8 cellular contexts compared by ENCODE assay signal in the genomic region with DNA sequence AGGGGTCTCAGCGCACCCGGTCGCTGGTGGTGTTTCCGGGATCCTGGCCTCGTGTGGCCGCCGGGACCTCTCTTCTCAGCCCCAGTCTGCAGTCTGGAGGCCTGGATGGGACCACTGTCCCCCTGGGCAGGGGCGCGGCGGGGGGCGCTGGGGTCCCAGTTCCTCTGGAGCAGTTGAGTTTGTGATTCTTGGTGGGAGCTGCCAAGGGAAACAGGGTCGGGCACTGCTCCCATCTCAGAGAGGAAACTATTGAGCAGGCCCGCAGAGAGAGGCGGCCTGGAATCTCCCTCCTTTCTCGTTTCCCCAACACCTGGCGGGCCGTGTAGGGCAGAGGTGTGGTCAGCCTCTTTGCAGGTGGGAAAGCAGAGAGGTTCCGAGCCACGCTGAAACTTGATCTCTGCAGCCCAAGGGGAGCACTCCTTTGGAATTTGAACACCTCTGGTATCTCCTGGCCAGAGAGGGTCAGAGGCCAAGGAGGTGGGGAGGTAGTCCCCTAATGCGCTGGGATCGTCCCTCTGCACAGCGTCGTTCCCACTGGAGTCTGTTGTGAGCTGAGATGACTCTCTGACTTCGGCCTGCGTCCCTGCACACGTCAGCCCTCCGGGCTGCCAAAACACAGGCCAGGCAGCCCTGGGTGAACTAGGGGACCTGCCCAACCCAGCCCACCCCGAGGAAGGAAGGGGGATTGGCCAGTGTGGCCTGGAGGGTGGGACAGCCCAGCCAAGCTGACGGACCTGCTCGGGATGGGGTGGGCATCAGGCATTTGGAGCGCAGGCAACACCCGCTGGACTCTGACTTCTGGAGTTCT. TPM values are rescaled to one million over a fixed set of nuclear protein-coding genes. Genes with fewer than 3 reads are reported as not detected.
DNase-seq lines count a peak whose midpoint lies in the region; TF ChIP-seq lines count a peak whose summit lies in the region.

No MANE protein-coding gene starts in this region.

- H2AFZ ChIP-seq in H9 (ENCODE audit: low read length) (no peak overlapping the region), SK-N-SH (ENCODE audit: low read depth) (peak overlapping the region; percentile 92; the same call in 1 of the 2 replicates)

- no peak overlapping the region for H3K23ac ChIP-seq in H9 (ENCODE audit: insufficient read length, low read depth, low read length)

- POLR2A ChIA-PET in SK-N-SH (lab: Yijun Ruan, JAX): interaction anchor here (0.6 to 1.4 kb wide), 4 partner anchors 9 to 60 kb away, joined by 3 to 5 read pairs (median 4); a partner anchor contains a TSS

- H4K91ac ChIP-seq in H9 (ENCODE audit: insufficient read length, low read depth, low read length): no peak overlapping the region

- H2BK120ac ChIP-seq in H9 (ENCODE audit: low read depth, low read length, poor library complexity, severe bottlenecking): no peak overlapping the region

- H3K36me3 Mint-ChIP-seq in H9 (ENCODE audit: insufficient read depth in 1 of 3, low read depth in 3 of 3): peaks cover 0 to 6% (median 2%) of the 10 kb centered on the region in 3 experiments; a peak in 5 of 7 replicates

- peak overlapping the region; percentile 58 to 88 (median 78) for H3K9ac ChIP-seq in BLaER1 treated with 17β-estradiol and CSF1 and Interleukin-3, amounts not matched to agents 10 nM and 100 nM
- H3K9ac ChIP-seq in H9 (ENCODE audit: extremely low read depth, insufficient read length, low read length): no peak overlapping the region
- peak overlapping the region; percentile 70 for H3K9ac ChIP-seq in SK-N-SH
- H3K9ac ChIP-seq in mucosa of stomach (ENCODE audit: low read length): peak overlapping the region; percentile 61

- TF ChIP-seq RAD21 in SK-N-SH (IDR thresholded peaks at IDR 0.05; ENCODE audit: low read length): no peak

- 0 out of 22 replicates have a peak, but pooled peaks cover 0 to 7% (median 0%) of the 10 kb centered on the region in 11 experiments for H3K36me3 ChIP-seq in BLaER1 treated with 17β-estradiol and CSF1 and Interleukin-3, amounts not matched to agents 10 nM and 100 nM
- H3K36me3 ChIP-seq in SK-N-SH (replicated peaks in 1 of 2; ENCODE audit: control insufficient read depth in 1 of 2, insufficient read depth in 2 of 2, low read length in 1 of 2) (no peaks in the 10 kb centered on the region), mucosa of stomach (ENCODE audit: control insufficient read depth, insufficient read depth, low read length) (no peaks in the 10 kb centered on the region)

- H2BK12ac ChIP-seq in H9 (ENCODE audit: insufficient read length, low read depth, low read length): no peak overlapping the region

- no peak for TF ChIP-seq EP300 in SK-N-SH (IDR thresholded peaks at IDR 0.05; ENCODE audit: borderline replicate concordance in 1 of 2, low read depth in 1 of 2, low read length in 1 of 2)

- H3K14ac ChIP-seq in H9 (ENCODE audit: insufficient read depth, low read length): 0 out of 2 replicates have a peak overlapping the region, but pooled peaks have one; percentile 4

- no peak overlapping the region for H2BK15ac ChIP-seq in H9 (ENCODE audit: low read depth, low read length)

- no CpG with 5 or more reads among the region's 32 CpGs for WGBS in H9 (ENCODE audit: extremely low coverage, insufficient read length, low lambda C conversion rate)
- WGBS in SK-N-SH (ENCODE audit: low lambda C conversion rate): 36% methylated on average over 16 of the region's 32 CpGs

- H3K56ac ChIP-seq in H9 (ENCODE audit: insufficient read length, low read depth, low read length): no peak overlapping the region

- H3K79me2 ChIP-seq in H9 (ENCODE audit: insufficient read depth, low read length) (no peaks in the 10 kb centered on the region; the same call in 1 of the 2 replicates), SK-N-SH (ENCODE audit: insufficient read depth) (peaks cover 4% of the 10 kb centered on the region; the same call in 1 of the 2 replicates)

- H3K4me1 ChIP-seq in BLaER1 treated with 17β-estradiol and CSF1 and Interleukin-3, amounts not matched to agents 10 nM and 100 nM: peaks cover 50 to 82% (median 58%) of the 10 kb centered on the region in 10 experiments
- H3K4me1 ChIP-seq in H9 (ENCODE audit: insufficient read depth, low read length): peaks cover 8% of the 10 kb centered on the region; the same call in 1 of the 2 replicates
- peaks cover 14 to 27% of the 10 kb centered on the region in 2 experiments; a peak in 3 of 4 replicates for H3K4me1 ChIP-seq in SK-N-SH (ENCODE audit: control insufficient read depth in 1 of 2, insufficient read depth in 2 of 2, low read depth in 1 of 2, low read length in 1 of 2)
- H3K4me1 ChIP-seq in mucosa of stomach (ENCODE audit: control insufficient read depth, insufficient read depth, low read length): peaks cover 39% of the 10 kb centered on the region

- H4K5ac ChIP-seq in H9 (ENCODE audit: insufficient read length, low read depth, low read length): no peak overlapping the region

- no peaks in the 10 kb centered on the region for H3K9me3 Mint-ChIP-seq in H9

- CTCF ChIA-PET in SK-N-SH (lab: Yijun Ruan, JAX): interaction anchor here (0.9 to 3.9 kb wide), 7 partner anchors 9 to 60 kb away, joined by 3 to 19 read pairs (median 10); a partner anchor contains a TSS

- peaks cover 0 to 14% (median 8%) of the 10 kb centered on the region in 11 experiments; a peak in 10 of 22 replicates for H3K27me3 ChIP-seq in BLaER1 treated with 17β-estradiol and CSF1 and Interleukin-3, amounts not matched to agents 10 nM and 100 nM
- H3K27me3 ChIP-seq in H9 (ENCODE audit: insufficient read depth, low read length) (no peaks in the 10 kb centered on the region), SK-N-SH (ENCODE audit: insufficient read depth) (no peaks in the 10 kb centered on the region), mucosa of stomach (ENCODE audit: control insufficient read depth, insufficient read depth, low read length) (peaks cover 5% of the 10 kb centered on the region)

- H3K4me1 Mint-ChIP-seq in H9: peaks cover 11 to 20% of the 10 kb centered on the region in 2 experiments

- H2BK20ac ChIP-seq in H9 (ENCODE audit: low read depth, low read length, poor library complexity, severe bottlenecking): no peak overlapping the region

- no peak overlapping the region for H3T11ph ChIP-seq in H9 (ENCODE audit: low read length)

- TF ChIP-seq CTCF in H9 (conservative IDR thresholded peaks at IDR 0.05): no peak
- no peak for TF ChIP-seq CTCF in SK-N-SH (IDR thresholded peaks at IDR 0.05)
- no peak for TF ChIP-seq CTCF in epithelial cell of esophagus (IDR thresholded peaks at IDR 0.05; ENCODE audit: insufficient read depth, low read depth, low read length, missing control alignments)

- peak overlapping the region; percentile 97 to 100 (median 99) for H3K4me2 ChIP-seq in BLaER1 treated with 17β-estradiol and CSF1 and Interleukin-3, amounts not matched to agents 10 nM and 100 nM
- peak overlapping the region; percentile 62 for H3K4me2 ChIP-seq in H9 (ENCODE audit: insufficient read depth, insufficient read length, low read length)
- H3K4me2 ChIP-seq in SK-N-SH: peak overlapping the region; percentile 94

- peak overlapping the region; percentile 2 for H3K18ac ChIP-seq in H9 (ENCODE audit: insufficient read length, low read depth, low read length)

- H3K23me2 ChIP-seq in H9 (ENCODE audit: insufficient read length, low read depth, low read length, poor library complexity, severe bottlenecking): peaks cover 14% of the 10 kb centered on the region

- peak overlapping the region in 2 of 3 experiments; percentile 67 to 88; a peak in 2 of 7 replicates for H3K27ac Mint-ChIP-seq in H9

- peak overlapping the region in 8 of 11 experiments; percentile 27 to 57 (median 50); a peak in 11 of 22 replicates for H3K27ac ChIP-seq in BLaER1 treated with 17β-estradiol and CSF1 and Interleukin-3, amounts not matched to agents 10 nM and 100 nM
- no peak overlapping the region for H3K27ac ChIP-seq in H9 (ENCODE audit: insufficient read length, low read depth, low read length)
- peak overlapping the region; percentile 40 to 48; a peak in 3 of 4 replicates for H3K27ac ChIP-seq in SK-N-SH (ENCODE audit: low read depth in 2 of 2, low read length in 1 of 2)

- H3K4me3 Mint-ChIP-seq in H9: peak overlapping the region; percentile 73 to 86

- no peak overlapping the region for H2BK5ac ChIP-seq in H9 (ENCODE audit: insufficient read length, low read length)

- H3K27me3 Mint-ChIP-seq in H9 (ENCODE audit: low read depth): peaks cover 12% of the 10 kb centered on the region

- H3K9me2 ChIP-seq in SK-N-SH: no peaks in the 10 kb centered on the region

- H4K20me1 ChIP-seq in BLaER1 treated with 17β-estradiol and CSF1 and Interleukin-3, amounts not matched to agents 10 nM and 100 nM: peaks cover 0 to 35% (median 20%) of the 10 kb centered on the region in 11 experiments; a peak in 13 of 22 replicates
- H4K20me1 ChIP-seq in H9 (ENCODE audit: control insufficient read depth, insufficient read depth, insufficient read length): no peaks in the 10 kb centered on the region
- no peaks in the 10 kb centered on the region for H4K20me1 ChIP-seq in SK-N-SH (ENCODE audit: insufficient read depth)

- H3K79me1 ChIP-seq in H9 (ENCODE audit: insufficient read depth, low read depth, low read length, poor library complexity, severe bottlenecking): no peaks in the 10 kb centered on the region

- no peaks in the 10 kb centered on the region for H3K9me3 ChIP-seq in BLaER1 treated with 17β-estradiol and CSF1 and Interleukin-3, amounts not matched to agents 10 nM and 100 nM (replicated peaks in 1 of 11)
- H3K9me3 ChIP-seq in H9 (ENCODE audit: control insufficient read depth, low read depth, low read length) (no peaks in the 10 kb centered on the region), SK-N-SH (no peaks in the 10 kb centered on the region), mucosa of stomach (ENCODE audit: control insufficient read depth, low read length) (no peaks in the 10 kb centered on the region)

- peak; percentile 86 for DNase-seq in H9
- peak; percentile 70 for DNase-seq in SK-N-SH
- peak; percentile 36 for DNase-seq in epithelial cell of esophagus (ENCODE audit: low read depth)
- DNase-seq in germinal center (ENCODE audit: low spot score): no peak
- DNase-seq in activated gamma-delta T cell treated with Interleukin-2 at 50 U/mL for 16 hours: no peak
- DNase-seq in DMS 273 (lab: John Stamatoyannopoulos, UW; ENCODE audit: unreplicated experiment): no peak

- H3K4ac ChIP-seq in H9 (ENCODE audit: low read depth, low read length): no peak overlapping the region

- H4K8ac ChIP-seq in H9 (replicated peaks; ENCODE audit: insufficient read length, low read depth, low read length): no peak overlapping the region

- H2AK5ac ChIP-seq in H9 (ENCODE audit: insufficient read length, low read length): no peak overlapping the region

- peak overlapping the region; percentile 69 to 95 (median 80) for H3K4me3 ChIP-seq in BLaER1 treated with 17β-estradiol and CSF1 and Interleukin-3, amounts not matched to agents 10 nM and 100 nM
- H3K4me3 ChIP-seq in SK-N-SH (ENCODE audit: low read depth in 2 of 2, low read length in 1 of 2): peak overlapping the region; percentile 74 to 82
- peak overlapping the region; percentile 49 for H3K4me3 ChIP-seq in epithelial cell of esophagus (ENCODE audit: low read length)
- peak overlapping the region; percentile 36 for H3K4me3 ChIP-seq in mucosa of stomach (ENCODE audit: low read length)

- peaks cover 18% of the 10 kb centered on the region for H3F3A ChIP-seq in SK-N-SH (replicated peaks; ENCODE audit: insufficient read depth)

RNA-seq across cellular contexts. Expression of a gene that starts 0.8 kb away (rescaled TPM):
- total RNA-seq in H9 (2021): 4.9 and 5.0 TPM in 2 replicates
- 3.9 TPM in 2 replicates for polyA plus RNA-seq in SK-N-SH (2012; rRNA removed)
- 1.4 and 2.3 TPM in 2 replicates for polyA plus RNA-seq in SK-N-SH (2012; cell fraction: cytosol; rRNA removed)
- polyA plus RNA-seq in SK-N-SH (2012; cell fraction: nucleus; rRNA removed): 6.4 and 8.0 TPM in 2 replicates

RNA-seq across cellular contexts. Expression of a gene that starts 49.0 kb away (rescaled TPM):
- 17.2 and 17.5 TPM in 2 replicates for total RNA-seq in H9 (2021)
- 26.4 and 30.5 TPM in 2 replicates for polyA plus RNA-seq in SK-N-SH (2012; rRNA removed)
- 25.0 and 30.1 TPM in 2 replicates for polyA plus RNA-seq in SK-N-SH (2012; cell fraction: cytosol; rRNA removed)
- 23.5 and 27.6 TPM in 2 replicates for polyA plus RNA-seq in SK-N-SH (2012; cell fraction: nucleus; rRNA removed)

RNA-seq across cellular contexts. Expression of a gene that starts 59.9 kb away (rescaled TPM):
- 51.4 and 53.6 TPM in 2 replicates for total RNA-seq in H9 (2021)
- polyA plus RNA-seq in SK-N-SH (2012; rRNA removed): 67.7 and 75.4 TPM in 2 replicates
- 64.9 and 76.8 TPM in 2 replicates for polyA plus RNA-seq in SK-N-SH (2012; cell fraction: cytosol; rRNA removed)
- polyA plus RNA-seq in SK-N-SH (2012; cell fraction: nucleus; rRNA removed): 80.4 and 105 TPM in 2 replicates

Comparison
In these comparisons a context has a peak if more than half of its experiments do, and no peak if none do; other contexts are left out.
1. DNase-seq: peak in H9 (single experiment), SK-N-SH (single experiment) and epithelial cell of esophagus (single experiment); none in germinal center (single experiment), activated gamma-delta T cell treated with Interleukin-2 at 50 U/mL for 16 hours (single experiment) and DMS 273 (single experiment).
2. Peak in every context shown above with its lines, with median percentiles within 50 percentile points of each other: H3K4me2 ChIP-seq and H3K4me3 ChIP-seq.